20 cellular contexts compared by ENCODE assay signal in the genomic region with DNA sequence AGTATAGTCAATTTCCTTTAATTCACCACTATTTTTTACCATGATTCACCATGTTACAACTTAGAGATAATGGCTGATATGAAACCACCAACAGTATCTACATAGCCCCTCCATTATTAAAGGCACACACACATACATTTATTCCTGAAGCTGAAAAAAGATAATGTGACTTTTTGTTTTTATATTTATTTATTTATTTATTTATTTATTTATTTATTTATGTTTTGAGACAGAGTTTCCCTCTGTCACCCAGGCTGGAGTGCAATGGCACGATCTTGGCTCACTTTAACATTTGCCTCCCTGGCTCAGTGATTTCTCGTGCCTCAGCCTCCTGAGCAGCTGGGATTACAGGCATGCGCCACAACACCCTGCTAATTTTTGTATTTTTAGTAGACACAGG.
DNase-seq lines count a peak whose midpoint lies in the region; ATAC-seq and TF ChIP-seq lines count a peak whose summit lies in the region.
"Had no signal": no experiment of that assay in that cellular context is flagged by ENCODE, and none has a peak within 500 bp of the region (broad histone marks: within the 10 kb centered on the region; RNA-seq: fewer than 3 reads in every experiment).

No MANE protein-coding gene starts in this region.

- no peak overlapping the region for H3K4me3 ChIP-seq in fibroblast of pulmonary artery (replicated peaks; ENCODE audit: low read depth, low read length)
- H3K4me3 ChIP-seq: BLaER1, GM12878, GM23248, K562 had no signal

- no peak for ATAC-seq in HG03159 (IDR thresholded peaks at IDR 0.05; ENCODE audit: unreplicated experiment)
- no peak for ATAC-seq in HG03039 (IDR thresholded peaks at IDR 0.05; ENCODE audit: unreplicated experiment)
- ATAC-seq: CD8-positive, alpha-beta T cell; GM12878; K562 had no signal

- DNase-seq in OCI-M1 (lab: John Stamatoyannopoulos, UW) = peak; percentile 44
- peak; percentile 17 for DNase-seq in amniotic epithelial cell (ENCODE audit: low read depth)
- peak; percentile 4 for DNase-seq in fibroblast of pulmonary artery (ENCODE audit: low read depth)
- DNase-seq in stimulated activated CD4-positive, alpha-beta T cell treated with anti-CD3 and anti-CD28 coated beads, Interleukin-1b, Interleukin-23, amount 100 ng/mL, for 48 hours = no peak
- DNase-seq: AML-193; Calu3; CD8-positive, alpha-beta T cell; DMS 273 treated with DMSO at 0.1 percent for 48 hours; DMS53; DND-41; EL; GM23248; HCEC 1CT; HFFc6; IMR-90 had no signal

- no peak for TF ChIP-seq CTCF in fibroblast of pulmonary artery (IDR thresholded peaks at IDR 0.05; ENCODE audit: low read length, missing control alignments)
